ENCODE assay signal across 9 cellular contexts in the genomic region with DNA sequence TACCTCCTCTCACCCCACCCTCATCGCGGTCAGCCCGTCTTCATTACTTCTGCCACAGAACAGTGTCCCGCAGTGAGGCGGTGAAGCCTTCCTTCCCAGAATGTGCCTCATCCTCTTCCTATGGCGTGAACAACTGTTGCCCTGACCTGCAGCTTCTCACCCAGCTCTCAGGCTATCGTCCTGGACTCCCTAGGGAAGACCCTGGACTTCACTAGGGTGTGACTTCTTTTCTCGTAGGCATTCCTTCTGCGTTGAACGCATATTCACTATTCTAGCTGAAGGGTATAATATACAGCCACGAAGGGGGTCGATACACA. TPM values are rescaled to one million over a fixed set of nuclear protein-coding genes. Genes with fewer than 3 reads are reported as not detected.
DNase-seq lines count a peak whose midpoint lies in the region; ATAC-seq, FAIRE-seq and TF ChIP-seq lines count a peak whose summit lies in the region.
"Had no signal": no experiment of that assay in that cellular context is flagged by ENCODE, and none has a peak within 500 bp of the region (broad histone marks: within the 10 kb centered on the region; RNA-seq: fewer than 3 reads in every experiment).

No MANE protein-coding gene starts in this region.

- H3K4me3 ChIP-seq in GM12865 (ENCODE audit: low read depth, low read length): peak overlapping the region; percentile 90
- peak overlapping the region; percentile 93 for H3K4me3 ChIP-seq in fibroblast of the aortic adventitia (ENCODE audit: low read depth, low read length)
- H3K4me3 ChIP-seq in sigmoid colon: peak overlapping the region in 3 of 4 donors; percentile 79 to 93 (median 87)

- peaks cover 10% of the 10 kb centered on the region for H3K36me3 Mint-ChIP-seq in T-helper 17 cell (ENCODE audit: low read depth)

- TF ChIP-seq CTCF in GM12865 (IDR thresholded peaks at IDR 0.05; ENCODE audit: insufficient read depth, low read depth, low read length, missing control alignments): no peak
- TF ChIP-seq CTCF in fibroblast of the aortic adventitia (IDR thresholded peaks at IDR 0.05; ENCODE audit: insufficient read depth, low read length): no peak
- no peak for TF ChIP-seq CTCF in sigmoid colon (IDR thresholded peaks at IDR 0.05)

- peaks cover 0 to 40% (median 32%) of the 10 kb centered on the region in 4 donors for H3K4me1 ChIP-seq in sigmoid colon

- peak overlapping the region; percentile 96 for H3K27ac Mint-ChIP-seq in T-helper 17 cell

- FAIRE-seq in GM19239 (lab: Jason Lieb, UNC): no peak
- FAIRE-seq: islet of Langerhans had no signal

- peaks cover 0 to 16% (median 7%) of the 10 kb centered on the region in 4 donors for H3K36me3 ChIP-seq in sigmoid colon

- H3K4me3 Mint-ChIP-seq in T-helper 17 cell: peak overlapping the region; percentile 99

- no peaks in the 10 kb centered on the region for H3K27me3 Mint-ChIP-seq in T-helper 17 cell

- no peak for DNase-seq in GM12865 (ENCODE audit: low read depth)
- no peak for DNase-seq in T-helper 17 cell
- no peak for DNase-seq in fibroblast of the aortic adventitia (ENCODE audit: low read depth)
- no peak for DNase-seq in sigmoid colon
- no peak for DNase-seq in GM19239 (ENCODE audit: insufficient read length, low spot score)
- no peak for DNase-seq in stimulated activated CD4-positive, alpha-beta T cell treated with anti-CD3 and anti-CD28 coated beads, Interleukin-4, amount 100 ng/mL, for 24 hours
- no peak for DNase-seq in G401 (ENCODE audit: low spot score)
- DNase-seq in SKM-1 (lab: John Stamatoyannopoulos, UW; ENCODE audit: unreplicated experiment): no peak

- ATAC-seq in T-helper 17 cell: no peak

- H3K27ac ChIP-seq in sigmoid colon: peak overlapping the region; percentile 95 to 98 (median 96)

- in situ Hi-C loops in G401 (cut with HindIII; ENCODE audit: low sequenced_read_pairs): no loop called here

- 19 to 25% methylated on average over 12 of the region's 12 CpGs for WGBS in sigmoid colon, 2 donors

- peaks cover 38% of the 10 kb centered on the region for H3K4me1 Mint-ChIP-seq in T-helper 17 cell

- no peak for TF ChIP-seq EP300 in sigmoid colon (IDR thresholded peaks at IDR 0.05)

- TF ChIP-seq POLR2A in sigmoid colon (IDR thresholded peaks at IDR 0.05): no peak

- intact Hi-C loops in sigmoid colon (cut with DNase I): loop anchor here (1.0 kb wide), 1 partner anchor 89 kb away; no protein-coding TSS in a partner anchor

- no peaks in the 10 kb centered on the region for H3K9me3 ChIP-seq in T-helper 17 cell (ENCODE audit: control insufficient read depth, low read length, poor library complexity, severe bottlenecking)
- no peaks in the 10 kb centered on the region for H3K9me3 ChIP-seq in sigmoid colon

- H3K27me3 ChIP-seq in sigmoid colon: no peaks in the 10 kb centered on the region

RNA-seq across cellular contexts. Expression of a gene that starts 1.0 kb away (rescaled TPM):
- total RNA-seq in T-helper 17 cell (10 to 100 TPM; 12.6 to 12.8 TPM), fibroblast of the aortic adventitia (ENCODE audit: low replicate concordance) (0.08 and 1.5 TPM in 2 replicates), sigmoid colon (1 to 10 TPM; 2.3 to 8.6 (median 3.4) TPM)
- 1 to 10 TPM; 2.4 to 9.3 (median 3.0) TPM for polyA plus RNA-seq in sigmoid colon
- total RNA-seq in G401 (2014; rRNA removed; shearing (Covaris generic)): 1.6 and 1.7 TPM in 2 replicates

RNA-seq across cellular contexts. Expression of a gene that starts 6.3 kb away (rescaled TPM):
- total RNA-seq in T-helper 17 cell (10 to 100 TPM; 16.6 to 17.0 TPM), fibroblast of the aortic adventitia (ENCODE audit: low replicate concordance) (1.7 and 10.8 TPM in 2 replicates), sigmoid colon (10 to 100 TPM; 24.5 to 37.1 (median 31.3) TPM)
- polyA plus RNA-seq in sigmoid colon: 10 to 100 TPM; 44.1 to 49.2 (median 45.5) TPM
- total RNA-seq in G401 (2014; rRNA removed; shearing (Covaris generic)): 8.4 and 19.8 TPM in 2 replicates

RNA-seq across cellular contexts. Expression of a gene that starts 7.1 kb away (rescaled TPM):
- total RNA-seq in T-helper 17 cell: 10 to 100 TPM in 1 of 2 donors, 1 to 10 TPM in 1; 9.2 to 10.7 TPM
- 3.5 and 4.7 TPM in 2 replicates for total RNA-seq in fibroblast of the aortic adventitia (ENCODE audit: low replicate concordance)
- 1 to 10 TPM; 3.5 to 9.6 (median 9.1) TPM for total RNA-seq in sigmoid colon
- 1 to 10 TPM; 5.3 to 9.0 (median 7.2) TPM for polyA plus RNA-seq in sigmoid colon
- 5.2 and 7.7 TPM in 2 replicates for total RNA-seq in G401 (2014; rRNA removed; shearing (Covaris generic))

RNA-seq across cellular contexts. Expression of a gene that starts 17.9 kb away (rescaled TPM):
- total RNA-seq in T-helper 17 cell: 10 to 100 TPM; 11.3 to 13.8 TPM
- total RNA-seq in fibroblast of the aortic adventitia (ENCODE audit: low replicate concordance): 2.8 and 4.8 TPM in 2 replicates
- 1 to 10 TPM; 2.8 to 9.1 (median 3.7) TPM for total RNA-seq in sigmoid colon
- polyA plus RNA-seq in sigmoid colon: 1 to 10 TPM; 7.2 to 8.2 (median 7.2) TPM
- 6.8 and 21.0 TPM in 2 replicates for total RNA-seq in G401 (2014; rRNA removed; shearing (Covaris generic))

RNA-seq across cellular contexts. Expression of a gene that starts 25.8 kb away (rescaled TPM):
- total RNA-seq in T-helper 17 cell: 1 to 10 TPM; 5.9 to 6.2 TPM
- total RNA-seq in fibroblast of the aortic adventitia (ENCODE audit: low replicate concordance): 4.4 and 7.9 TPM in 2 replicates
- 1 to 10 TPM; 1.4 to 3.0 (median 2.2) TPM for total RNA-seq in sigmoid colon
- polyA plus RNA-seq in sigmoid colon: 1 to 10 TPM in 2 of 3 donors, under 1 TPM in 1; 0.69 to 4.0 (median 1.8) TPM
- 10.0 and 16.2 TPM in 2 replicates for total RNA-seq in G401 (2014; rRNA removed; shearing (Covaris generic))
